In genomic region chr4:126794363-126794762, GRCh38 we compare ENCODE assay signal across 22 cellular contexts.
DNase-seq lines count a peak whose midpoint lies in the region; ATAC-seq, FAIRE-seq and TF ChIP-seq lines count a peak whose summit lies in the region.
"Had no signal": no experiment of that assay in that cellular context is flagged by ENCODE, and none has a peak within 500 bp of the region (broad histone marks: within the 10 kb centered on the region; RNA-seq: fewer than 3 reads in every experiment).

No MANE protein-coding gene starts in this region.

- H3K27ac ChIP-seq in HepG2 (ENCODE audit: extremely low read length, insufficient read depth, low read length): no peak overlapping the region
- no peak overlapping the region for H3K27ac ChIP-seq in right lobe of liver
- H3K27ac ChIP-seq: adrenal gland, BLaER1, SK-N-MC, testis had no signal

- POLR2A ChIA-PET in HepG2 (lab: Yijun Ruan, JAX): no interaction called here

- H3K4me2 ChIP-seq in HepG2 (ENCODE audit: low read depth, low read length): no peak overlapping the region
- H3K4me2 ChIP-seq: BLaER1 had no signal

- H3K27me3 ChIP-seq in HepG2 (ENCODE audit: control insufficient read depth in 1 of 2, insufficient read depth in 2 of 2, low read length in 2 of 2) (no peaks in the 10 kb centered on the region), right lobe of liver (no peaks in the 10 kb centered on the region)
- H3K27me3 ChIP-seq: adrenal gland, BLaER1, MG63, testis had no signal

- H3K79me2 ChIP-seq in HepG2 (ENCODE audit: insufficient read depth, low read length): no peaks in the 10 kb centered on the region

- no peak for FAIRE-seq in HepG2 (lab: Jason Lieb, UNC)
- FAIRE-seq in urothelium cell line (lab: Jason Lieb, UNC): no peak
- FAIRE-seq: D721Med had no signal

- TF ChIP-seq POLR2A in HepG2 (IDR thresholded peaks at IDR 0.05; ENCODE audit: insufficient read depth in 1 of 2, low read depth in 2 of 2, low read length in 2 of 2) (no peak), right lobe of liver (IDR thresholded peaks at IDR 0.05) (no peak)

- H4K20me1 ChIP-seq in HepG2 (ENCODE audit: insufficient read depth, low read length): no peaks in the 10 kb centered on the region
- H4K20me1 ChIP-seq: BLaER1 had no signal

- ATAC-seq in HepG2: no peak
- no peak for ATAC-seq in right lobe of liver
- ATAC-seq: natural killer cell treated with Interleukin-12 subunit alpha and Interleukin-12 subunit beta and Interleukin-15 and Interleukin-18, amount 100 ng/mL, for 72 hours had no signal

- no peak for DNase-seq in HepG2 (ENCODE audit: low spot score)
- no peak for DNase-seq in right lobe of liver
- peak; percentile 75 for DNase-seq in amniotic epithelial cell (ENCODE audit: low read depth)
- peak; percentile 79 for DNase-seq in fibroblast of villous mesenchyme (ENCODE audit: low read depth)
- no peak for DNase-seq in urothelium cell line (ENCODE audit: low spot score)
- DNase-seq in HuH-7.5 (ENCODE audit: low spot score): no peak
- no peak for DNase-seq in NCI-H1417 (lab: John Stamatoyannopoulos, UW)
- DNase-seq in NCI-H1436 treated with DMSO at 0.1 percent for 48 hours (lab: John Stamatoyannopoulos, UW): no peak
- DNase-seq: activated CD4-positive, alpha-beta T cell treated with anti-CD3 and anti-CD28 coated beads, Interleukin-2, amount 10 ng/mL, durations not matched to agents 24 days and 14 days; activated CD8-positive, alpha-beta memory T cell treated with anti-CD3 and anti-CD28 coated beads, Interleukin-2, amount 50 U/mL, for 48 hours; activated effector memory CD4-positive, alpha-beta T cell treated with anti-CD3 and anti-CD28 coated beads, Interleukin-2, amount 50 U/mL, for 16 hours; adrenal gland; effector CD8-positive, alpha-beta T cell; hypothalamus; MG63; NCI-H1694; NCI-H526; testis had no signal

- intact Hi-C loops in HepG2 (cut with micrococcal nuclease; ENCODE audit: unreplicated experiment): no loop called here
- intact Hi-C loops in right lobe of liver (cut with DNase I): no loop called here

- no peak overlapping the region for H3K4me3 ChIP-seq in HepG2 (replicated peaks in 1 of 3; ENCODE audit: insufficient read depth in 1 of 3, low read depth in 2 of 3, low read length in 3 of 3)
- no peak overlapping the region for H3K4me3 ChIP-seq in right lobe of liver
- H3K4me3 ChIP-seq in fibroblast of villous mesenchyme (ENCODE audit: low read depth, low read length): no peak overlapping the region
- H3K4me3 ChIP-seq: adrenal gland, BLaER1, MG63, SK-N-MC, testis had no signal

- no peaks in the 10 kb centered on the region for H3K9me3 ChIP-seq in HepG2 (ENCODE audit: low read length)
- H3K9me3 ChIP-seq in right lobe of liver: no peaks in the 10 kb centered on the region
- H3K9me3 ChIP-seq: adrenal gland, BLaER1, MG63, testis had no signal

- no TSS peak for BruUV-seq in HepG2 (replicated peaks; lab: Mats Ljungman, UMichigan)

- H2AFZ ChIP-seq in HepG2 (ENCODE audit: low read length): no peak overlapping the region

- in situ Hi-C loops in HepG2 (cut with HindIII; ENCODE audit: extremely low pct_ligation_motif_present, low pct_unique_long_range_greater_than_20kb): no loop called here

- WGBS in HepG2 (ENCODE audit: low lambda C conversion rate): 7% methylated on average over 2 of the region's 2 CpGs
- WGBS in right lobe of liver (ENCODE audit: insufficient coverage, low coverage, low lambda C conversion rate, missing lambda C conversion rate): 46% methylated on average over 2 of the region's 2 CpGs

- CTCF ChIA-PET in HepG2 (lab: Yijun Ruan, JAX; ENCODE audit: low intra/inter-chr PET ratio, low total read pairs): no interaction called here

- TF ChIP-seq EP300 in HepG2 (IDR thresholded peaks at IDR 0.05; ENCODE audit: low read depth in 2 of 2, low read length in 2 of 2): no peak
- no peak for TF ChIP-seq EP300 in HepG2 (CRISPR knock-in tag; IDR thresholded peaks at IDR 0.05; ENCODE audit: borderline replicate concordance)

- no peak for TF ChIP-seq RAD21 in HepG2 (CRISPR knock-in tag; IDR thresholded peaks at IDR 0.05)

- TF ChIP-seq CTCF in HepG2 (CRISPR knock-in tag; IDR thresholded peaks at IDR 0.05): no peak
- no peak for TF ChIP-seq CTCF in right lobe of liver (IDR thresholded peaks at IDR 0.05)
- TF ChIP-seq CTCF in fibroblast of villous mesenchyme (IDR thresholded peaks at IDR 0.05; ENCODE audit: insufficient read depth, low read depth, low read length): no peak

- H3K36me3 ChIP-seq in HepG2 (replicated peaks in 1 of 2; ENCODE audit: control insufficient read depth in 1 of 2, insufficient read depth in 2 of 2, low read length in 2 of 2) (no peaks in the 10 kb centered on the region), right lobe of liver (no peaks in the 10 kb centered on the region)
- H3K36me3 ChIP-seq: adrenal gland, BLaER1, MG63 had no signal

- no peaks in the 10 kb centered on the region for H3K4me1 ChIP-seq in HepG2 (ENCODE audit: insufficient read depth, low read length)
- no peaks in the 10 kb centered on the region for H3K4me1 ChIP-seq in right lobe of liver
- H3K4me1 ChIP-seq: adrenal gland, BLaER1, testis had no signal

- H3K9ac ChIP-seq in HepG2 (ENCODE audit: insufficient read depth, low read depth, low read length): no peak overlapping the region
- H3K9ac ChIP-seq: BLaER1 had no signal

TF ChIP-seq in HepG2, 621 proteins besides CTCF, POLR2A, EP300 and RAD21:
- TF ChIP-seq MNT (IDR thresholded peaks at IDR 0.05) (no peak), PAWR (CRISPR knock-in tag; IDR thresholded peaks at IDR 0.05; ENCODE audit: borderline replicate concordance) (no peak), CEBPB (IDR thresholded peaks at IDR 0.05; ENCODE audit: borderline replicate concordance, low read depth, low read length) (peak; percentile 27; the same call in 1 of the 2 replicates), RARA (CRISPR knock-in tag; IDR thresholded peaks at IDR 0.05) (no peak), HOXA3 (CRISPR knock-in tag; IDR thresholded peaks at IDR 0.05) (no peak), POGZ (CRISPR knock-in tag; IDR thresholded peaks at IDR 0.05) (no peak)

Comparison
In these comparisons a context has a peak if more than half of its experiments do, and no peak if none do; other contexts are left out.
1. DNase-seq: peak in amniotic epithelial cell (single experiment) and fibroblast of villous mesenchyme (single experiment); none in HepG2 (single experiment), right lobe of liver (0 of 3), urothelium cell line (single experiment), HuH-7.5 (single experiment), NCI-H1417 (0 of 3) and NCI-H1436 treated with DMSO at 0.1 percent for 48 hours (single experiment).